Comparison of ENCODE assay signal across 14 cellular contexts in the genomic region with DNA sequence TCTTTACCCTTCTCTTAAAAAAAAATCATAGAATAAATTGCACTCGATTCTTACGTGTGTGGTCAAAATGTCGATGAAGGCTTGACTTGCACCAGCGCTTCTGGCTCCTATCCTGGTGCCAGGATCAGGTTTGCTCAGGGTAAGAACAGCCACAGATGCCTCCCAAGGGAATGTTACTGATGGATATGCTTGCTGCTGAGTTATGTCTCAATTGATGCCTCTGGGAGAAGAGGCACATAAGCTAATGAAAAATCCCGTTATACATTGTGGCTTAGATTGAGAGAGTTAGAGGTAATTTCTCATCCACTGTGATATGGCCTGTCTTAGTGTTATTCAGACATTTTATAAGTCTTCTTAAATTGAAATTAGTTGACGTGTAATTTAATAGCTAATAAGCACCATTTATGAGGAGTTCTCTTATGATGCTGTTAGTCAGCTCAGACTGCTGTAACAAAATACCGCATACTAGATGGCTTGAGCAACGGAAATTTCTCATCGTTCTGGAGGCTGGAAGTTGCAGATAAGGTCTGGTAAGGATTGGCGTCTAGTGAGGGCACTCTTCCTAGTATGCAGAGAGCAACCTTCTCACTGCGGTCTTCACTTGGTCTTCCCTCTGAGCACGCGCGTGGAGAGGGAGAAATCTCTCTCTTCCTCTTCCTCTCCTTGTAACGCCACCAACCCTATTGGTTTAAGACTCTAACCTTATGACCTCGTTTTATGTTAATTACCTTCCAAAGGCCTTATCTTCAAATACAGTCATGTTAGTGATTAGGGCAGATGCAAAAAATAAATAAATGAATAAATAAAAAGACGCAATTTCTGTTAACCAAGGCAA.
DNase-seq lines count a peak whose midpoint lies in the region; ATAC-seq and TF ChIP-seq lines count a peak whose summit lies in the region.
"Had no signal": no experiment of that assay in that cellular context is flagged by ENCODE, and none has a peak within 500 bp of the region (broad histone marks: within the 10 kb centered on the region; RNA-seq: fewer than 3 reads in every experiment).

No MANE protein-coding gene starts in this region.

- no peaks in the 10 kb centered on the region for H3K9me3 ChIP-seq in neutrophil
- H3K9me3 ChIP-seq: gastroesophageal sphincter had no signal

- peaks cover 5 to 16% of the 10 kb centered on the region in 2 experiments for H3K4me1 ChIP-seq in neutrophil (ENCODE audit: control insufficient read depth in 1 of 2, insufficient read depth in 1 of 2, low read depth in 1 of 2, low read length in 1 of 2)

- H3K27me3 ChIP-seq in brain microvascular endothelial cell (replicated peaks) = no peaks in the 10 kb centered on the region
- H3K27me3 ChIP-seq in neutrophil = no peaks in the 10 kb centered on the region
- H3K27me3 ChIP-seq: gastroesophageal sphincter had no signal

- TF ChIP-seq CTCF in brain microvascular endothelial cell (IDR thresholded peaks at IDR 0.05; ENCODE audit: low read depth, low read length, missing control alignments) (no peak), neutrophil (IDR thresholded peaks at IDR 0.05) (no peak)

- ATAC-seq in HG02610 (IDR thresholded peaks at IDR 0.05; ENCODE audit: unreplicated experiment) = no peak
- ATAC-seq: gastroesophageal sphincter; naive thymus-derived CD8-positive, alpha-beta T cell had no signal

- DNase-seq in HT1080 (ENCODE audit: low read depth) = peak; percentile 86
- DNase-seq in NCI-H82 (lab: John Stamatoyannopoulos, UW) = peak; percentile 59
- peak; percentile 85 for DNase-seq in brain microvascular endothelial cell
- DNase-seq in RPMI8226 = no peak
- no peak for DNase-seq in activated CD4-positive, CD25-positive, alpha-beta regulatory T cell treated with anti-CD3 and anti-CD28 coated beads, Interleukin-2, amount 50 U/mL, for 72 hours
- DNase-seq in NCI-H748 treated with DMSO at 0.1 percent for 48 hours (lab: John Stamatoyannopoulos, UW) = no peak
- DNase-seq: CD4-positive, alpha-beta memory T cell; effector CD4-positive, alpha-beta T cell; naive thymus-derived CD8-positive, alpha-beta T cell; SHP77 treated with DMSO at 0.1 percent for 48 hours had no signal

- H3K4me3 ChIP-seq in brain microvascular endothelial cell (ENCODE audit: low read depth, low read length) (no peak overlapping the region), neutrophil (ENCODE audit: low read depth in 1 of 2, low read length in 1 of 2) (peak overlapping the region; percentile 9 to 23)
- H3K4me3 ChIP-seq: gastroesophageal sphincter, skin epidermis had no signal

- H3K27ac ChIP-seq in brain microvascular endothelial cell = peak overlapping the region; percentile 68
- H3K27ac ChIP-seq in neutrophil = no peak overlapping the region
- H3K27ac ChIP-seq: gastroesophageal sphincter, skin epidermis had no signal

- in situ Hi-C loops in brain microvascular endothelial cell (cut with HindIII; ENCODE audit: low pct_ligation_motif_present, low sequenced_read_pairs) = no loop called here

- no peaks in the 10 kb centered on the region for H3K36me3 ChIP-seq in brain microvascular endothelial cell (replicated peaks)
- H3K36me3 ChIP-seq in neutrophil = no peaks in the 10 kb centered on the region
- H3K36me3 ChIP-seq: gastroesophageal sphincter had no signal

Comparison
In these comparisons a context has a peak if more than half of its experiments do, and no peak if none do; other contexts are left out.
1. DNase-seq: peak in HT1080 (single experiment), NCI-H82 (single experiment) and brain microvascular endothelial cell (single experiment); none in RPMI8226 (single experiment), activated CD4-positive, CD25-positive, alpha-beta regulatory T cell treated with anti-CD3 and anti-CD28 coated beads, Interleukin-2, amount 50 U/mL, for 72 hours (single experiment) and NCI-H748 treated with DMSO at 0.1 percent for 48 hours (single experiment).